In the genomic region with DNA sequence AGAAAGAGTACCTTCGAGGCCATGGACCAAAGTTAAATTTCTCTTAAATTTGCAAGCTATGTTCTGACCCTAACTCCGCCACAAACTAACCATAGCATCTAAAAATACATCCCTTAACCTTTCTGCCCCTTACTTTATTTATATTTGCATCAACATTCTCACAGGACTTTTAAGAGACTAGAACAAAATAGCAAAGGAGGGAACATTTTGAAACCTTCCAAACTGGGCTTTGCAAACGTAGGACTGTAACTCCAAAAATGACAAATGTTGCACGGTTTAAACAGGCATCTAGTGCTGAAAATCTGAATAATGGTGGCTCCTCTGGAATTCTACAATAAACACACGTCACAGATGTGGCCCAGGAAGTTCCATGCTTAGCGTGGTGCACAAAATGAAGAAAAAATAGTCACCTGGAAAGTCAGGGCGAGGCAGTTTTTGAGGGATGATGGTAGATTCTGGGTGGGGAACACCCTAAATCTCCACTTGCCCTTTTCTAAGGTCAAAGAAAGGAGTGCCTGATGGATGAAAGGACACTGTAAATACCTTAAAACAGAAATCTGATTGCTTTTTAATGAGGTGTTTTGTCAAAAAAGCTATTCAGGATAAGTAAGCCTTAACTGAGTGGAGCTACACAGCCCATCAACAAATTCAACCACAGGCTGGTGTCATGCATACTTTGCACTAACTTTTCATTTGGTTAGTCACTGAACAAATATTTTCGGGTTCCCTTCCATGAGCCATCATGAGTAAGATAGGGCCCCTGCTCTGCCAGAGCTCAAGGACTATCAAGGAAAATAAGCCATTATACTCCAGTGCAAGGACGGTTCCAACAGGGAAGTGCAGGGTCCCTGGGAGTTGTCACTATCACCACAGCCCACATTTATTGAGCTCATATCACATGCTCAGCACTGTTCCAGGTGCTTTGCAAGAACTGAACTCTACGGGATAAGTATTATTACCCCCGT, we compare ENCODE assay signal across 9 cellular contexts. TPM values are rescaled to one million over a fixed set of nuclear protein-coding genes. Genes with fewer than 3 reads are reported as not detected.
A peak's percentile ranks its signal among the peaks of the same experiment; 100 is the strongest.
DNase-seq lines count a peak whose midpoint lies in the region; ATAC-seq and TF ChIP-seq lines count a peak whose summit lies in the region.
"Had no signal": no experiment of that assay in that cellular context is flagged by ENCODE, and none has a peak within 500 bp of the region (broad histone marks: within the 10 kb centered on the region; RNA-seq: fewer than 3 reads in every experiment).

No MANE protein-coding gene starts in this region.

- TF ChIP-seq POLR2A in adrenal gland (IDR thresholded peaks at IDR 0.05) (peak in 1 of 2 donors; percentile 9), stomach (IDR thresholded peaks at IDR 0.05) (no peak), suprapubic skin (IDR thresholded peaks at IDR 0.05) (no peak)

- no peaks in the 10 kb centered on the region for H3K9me3 ChIP-seq in adrenal gland (replicated peaks in 1 of 3)
- H3K9me3 ChIP-seq in heart right ventricle = no peaks in the 10 kb centered on the region
- no peaks in the 10 kb centered on the region for H3K9me3 ChIP-seq in stomach
- no peaks in the 10 kb centered on the region for H3K9me3 ChIP-seq in suprapubic skin

- TF ChIP-seq EP300 in stomach (IDR thresholded peaks at IDR 0.05) (no peak), suprapubic skin (IDR thresholded peaks at IDR 0.05) (no peak)

- no peak for TF ChIP-seq CTCF in adrenal gland (IDR thresholded peaks at IDR 0.05)
- TF ChIP-seq CTCF in heart right ventricle (IDR thresholded peaks at IDR 0.05) = no peak
- TF ChIP-seq CTCF in stomach (IDR thresholded peaks at IDR 0.05) = no peak
- TF ChIP-seq CTCF in suprapubic skin (IDR thresholded peaks at IDR 0.05) = no peak

- WGBS in adrenal gland, 4 donors = 52 to 60% (median 56%) methylated on average over 11 of the region's 11 CpGs
- 64 to 65% methylated on average over 11 of the region's 11 CpGs for WGBS in heart right ventricle, 2 donors
- WGBS in stomach, 5 donors = 59 to 71% (median 63%) methylated on average over 11 of the region's 11 CpGs
- WGBS in suprapubic skin = 75% methylated on average over 11 of the region's 11 CpGs

- H3K27me3 ChIP-seq in adrenal gland = no peaks in the 10 kb centered on the region
- H3K27me3 ChIP-seq in heart right ventricle = no peaks in the 10 kb centered on the region
- H3K27me3 ChIP-seq in stomach = no peaks in the 10 kb centered on the region
- H3K27me3 ChIP-seq in suprapubic skin = no peaks in the 10 kb centered on the region

- intact Hi-C loops in adrenal gland (cut with DNase I) = no loop called here
- intact Hi-C loops in heart right ventricle (cut with DNase I) = no loop called here
- intact Hi-C loops in stomach (cut with DNase I; ENCODE audit: low total_unique reads) = no loop called here

- H3K36me3 ChIP-seq in adrenal gland (replicated peaks in 1 of 2) (no peaks in the 10 kb centered on the region), heart right ventricle (no peaks in the 10 kb centered on the region), stomach (no peaks in the 10 kb centered on the region), suprapubic skin (no peaks in the 10 kb centered on the region)

- peaks cover 37 to 49% of the 10 kb centered on the region in 2 donors for H3K4me1 ChIP-seq in adrenal gland (replicated peaks in 1 of 2)
- peaks cover 28 to 100% (median 96%) of the 10 kb centered on the region in 9 donors for H3K4me1 ChIP-seq in heart right ventricle
- peaks cover 32 to 93% (median 65%) of the 10 kb centered on the region in 4 donors for H3K4me1 ChIP-seq in stomach
- peaks cover 58% of the 10 kb centered on the region for H3K4me1 ChIP-seq in suprapubic skin

- DNase-seq in HT1080 (ENCODE audit: low read depth) (peak; percentile 95), adrenal gland (peak in 6 of 7 donors; percentile 52 to 66 (median 62)), heart right ventricle (no peak), stomach (no peak), suprapubic skin (ENCODE audit: low spot score in 2 of 2) (no peak), inferior parietal cortex (ENCODE audit: extremely low spot score) (no peak)
- no peak for DNase-seq in stimulated activated CD4-positive, alpha-beta T cell treated with anti-CD3 and anti-CD28 coated beads, Interleukin-4, amount 100 ng/mL, for 24 hours
- DNase-seq: activated naive CD4-positive, alpha-beta T cell treated with anti-CD3 and anti-CD28 coated beads, Interleukin-2, amount 10 ng/mL, durations not matched to agents 7 days and 5 days had no signal

- ATAC-seq in heart right ventricle = peak; percentile 35 to 90 (median 56)
- ATAC-seq in GM21529 (IDR thresholded peaks at IDR 0.05; ENCODE audit: unreplicated experiment) = no peak

- H3K27ac ChIP-seq in adrenal gland (peak overlapping the region in 4 of 5 donors; percentile 9 to 66 (median 56)), heart right ventricle (peak overlapping the region; percentile 49 to 90 (median 80)), stomach (peak overlapping the region; percentile 10 to 78 (median 62)), suprapubic skin (no peak overlapping the region)

- no peak overlapping the region for H3K4me3 ChIP-seq in adrenal gland
- no peak overlapping the region for H3K4me3 ChIP-seq in heart right ventricle
- H3K4me3 ChIP-seq in stomach = no peak overlapping the region
- no peak overlapping the region for H3K4me3 ChIP-seq in suprapubic skin

RNA-seq across cellular contexts. Expression of gene ARHGAP17, which starts 21.2 kb away (rescaled TPM):
- total RNA-seq in HT1080 (2014; rRNA removed; shearing (Covaris generic)) = 18.4 and 49.4 TPM in 2 replicates
- polyA plus RNA-seq in HT1080 (2015; cell fraction: cytosol; rRNA removed) = 52.5 and 71.3 TPM in 2 replicates
- polyA plus RNA-seq in HT1080 (2015; cell fraction: nucleus; rRNA removed) = 69.1 and 75.0 TPM in 2 replicates
- total RNA-seq in adrenal gland (100 to 1,000 TPM in 1 of 8 donors, 10 to 100 TPM in 7; 42.7 to 105 (median 71.0) TPM), heart right ventricle (10 to 100 TPM; 45.7 to 95.9 (median 76.2) TPM), stomach (100 to 1,000 TPM in 2 of 5 donors, 10 to 100 TPM in 3; 30.3 to 414 (median 74.9) TPM), suprapubic skin (10 to 100 TPM; 47.5 to 71.4 (median 55.8) TPM)
- polyA plus RNA-seq in adrenal gland (100 to 1,000 TPM in 1 of 3 donors, 10 to 100 TPM in 2; 84.3 to 103 (median 87.3) TPM), heart right ventricle (10 to 100 TPM; 30.4 to 54.7 TPM), stomach (10 to 100 TPM; 18.4 to 22.7 (median 20.5) TPM)

Comparison
In these comparisons a context has a peak if more than half of its experiments do, and no peak if none do; other contexts are left out.
1. DNase-seq: peak in HT1080 (single experiment) and adrenal gland (6 of 7); none in heart right ventricle (0 of 2), stomach (single experiment), stimulated activated CD4-positive, alpha-beta T cell treated with anti-CD3 and anti-CD28 coated beads, Interleukin-4, amount 100 ng/mL, for 24 hours (single experiment), suprapubic skin (0 of 2) and inferior parietal cortex (single experiment).